18 cellular contexts compared by ENCODE assay signal in genomic region chr21:45258476-45258875, GRCh38. TPM values are rescaled to one million over a fixed set of nuclear protein-coding genes. Genes with fewer than 3 reads are reported as not detected.
DNase-seq lines count a peak whose midpoint lies in the region; ATAC-seq and TF ChIP-seq lines count a peak whose summit lies in the region.
"Had no signal": no experiment of that assay in that cellular context is flagged by ENCODE, and none has a peak within 500 bp of the region (broad histone marks: within the 10 kb centered on the region; RNA-seq: fewer than 3 reads in every experiment).

No MANE protein-coding gene starts in this region.

- DNase-seq in NCI-H1417 (lab: John Stamatoyannopoulos, UW): peak in 2 of 3 experiments; percentile 19 to 59
- DNase-seq in NCI-H1417 treated with DMSO at 0.1 percent for 48 hours (lab: John Stamatoyannopoulos, UW): no peak
- peak; percentile 38 for DNase-seq in EH (ENCODE audit: low read depth)
- DNase-seq in fibroblast of mammary gland (ENCODE audit: low read depth): peak; percentile 36
- peak; percentile 78 for DNase-seq in posterior vena cava (ENCODE audit: low spot score)
- DNase-seq in NOMO-1 (lab: John Stamatoyannopoulos, UW; ENCODE audit: unreplicated experiment in 2 of 2): no peak
- no peak for DNase-seq in MV-4-11 (lab: John Stamatoyannopoulos, UW)
- DNase-seq in sciatic nerve (ENCODE audit: low spot score): no peak
- DNase-seq: 8988T, activated gamma-delta T cell treated with Interleukin-2 at 50 U/mL for 16 hours, C1 segment of cervical spinal cord, foreskin melanocyte, naive B cell, NCI-H1930, NCI-H446, T1000 had no signal

- no peak for TF ChIP-seq CTCF in fibroblast of mammary gland (conservative IDR thresholded peaks at IDR 0.05; ENCODE audit: control insufficient read depth, insufficient read depth, low read depth, low read length)

- no peak overlapping the region for H3K4me3 ChIP-seq in fibroblast of mammary gland (ENCODE audit: control insufficient read depth, low read depth, low read length)
- H3K4me3 ChIP-seq: SJSA1 had no signal

- ATAC-seq in sciatic nerve: no peak
- ATAC-seq: HCT116 had no signal

- intact Hi-C loops in posterior vena cava (cut with DNase I): no loop called here
- intact Hi-C loops in sciatic nerve (cut with DNase I): no loop called here

RNA-seq across cellular contexts. Expression of gene POFUT2, which starts 29.2 kb away (rescaled TPM):
- 10 to 100 TPM; 27.1 to 27.4 TPM for total RNA-seq in posterior vena cava
- total RNA-seq in sciatic nerve: 44.2 TPM

Comparison
In these comparisons a context has a peak if more than half of its experiments do, and no peak if none do; other contexts are left out.
1. DNase-seq: peak in NCI-H1417 (2 of 3), EH (single experiment), fibroblast of mammary gland (single experiment) and posterior vena cava (single experiment); none in NCI-H1417 treated with DMSO at 0.1 percent for 48 hours (single experiment), NOMO-1 (0 of 2), MV-4-11 (single experiment) and sciatic nerve (single experiment).